ENCODE assay signal across 22 cellular contexts in genomic region chr10:44237364-44238034, GRCh38.
"Had no signal": no experiment of that assay in that cellular context is flagged by ENCODE, and none has a peak within 500 bp of the region (broad histone marks: within the 10 kb centered on the region; RNA-seq: fewer than 3 reads in every experiment).

No MANE protein-coding gene starts in this region.

- H3K36me3 ChIP-seq: left ventricle myocardium inferior, neural progenitor cell, neutrophil, right atrium auricular region, tibial nerve, upper lobe of left lung, vagina had no signal

- ATAC-seq: natural killer cell; stimulated activated memory B cell treated with anti-CD40 and anti-IgM and Interleukin-4, amounts not matched to agents 10 μg/mL and 1 μg/mL and 100 μg/mL, for 72 hours; stimulated activated naive CD8-positive, alpha-beta T cell treated with anti-CD3 and anti-CD28 coated beads, Interleukin-15, amount 100 ng/mL, for 72 hours had no signal

- H3K27ac ChIP-seq: neural progenitor cell, neutrophil, right atrium auricular region, skin epidermis, tibial nerve, upper lobe of left lung, vagina had no signal

- DNase-seq: islet precursor cell; left ventricle myocardium inferior; mesendoderm; naive B cell; natural killer cell; nephron progenitor cell; occipital lobe; stimulated activated CD4-positive, alpha-beta T cell treated with anti-CD3 and anti-CD28 coated beads, Interleukin-12 subunit alpha, Interleukin-12 subunit beta, amount 100 ng/mL, for 4 hours; stimulated activated CD4-positive, alpha-beta T cell treated with anti-CD3 and anti-CD28 coated beads, Interleukin-4, amount 100 ng/mL, for 4 hours; stimulated activated CD8-positive, alpha-beta memory T cell treated with anti-CD3 and anti-CD28 coated beads, Interleukin-4, amount 100 ng/mL, for 48 hours; stimulated activated naive CD4-positive, alpha-beta T cell treated with Interleukin-2 at 50 U/mL for 16 hours; stimulated activated naive CD8-positive, alpha-beta T cell treated with anti-CD3 and anti-CD28 coated beads, Interleukin-15, amount 100 ng/mL, for 72 hours; substantia nigra; upper lobe of left lung had no signal

- H3K27me3 ChIP-seq: neural progenitor cell, neutrophil, right atrium auricular region, tibial nerve, upper lobe of left lung, vagina had no signal

- H2AFZ ChIP-seq: neural progenitor cell had no signal

- H3K4me2 ChIP-seq: neural progenitor cell had no signal

- H3K4me1 ChIP-seq: tibial nerve, vagina had no signal

- H3K9ac ChIP-seq: neural progenitor cell had no signal

- H3K4me3 ChIP-seq: left ventricle myocardium inferior, lung, neural progenitor cell, right atrium auricular region, skin epidermis, tibial nerve, upper lobe of left lung, vagina had no signal

- H3K9me3 ChIP-seq: left ventricle myocardium inferior, neutrophil, right atrium auricular region, tibial nerve, upper lobe of left lung, vagina had no signal
